ENCODE assay signal across 1 cellular context in the genomic region with DNA sequence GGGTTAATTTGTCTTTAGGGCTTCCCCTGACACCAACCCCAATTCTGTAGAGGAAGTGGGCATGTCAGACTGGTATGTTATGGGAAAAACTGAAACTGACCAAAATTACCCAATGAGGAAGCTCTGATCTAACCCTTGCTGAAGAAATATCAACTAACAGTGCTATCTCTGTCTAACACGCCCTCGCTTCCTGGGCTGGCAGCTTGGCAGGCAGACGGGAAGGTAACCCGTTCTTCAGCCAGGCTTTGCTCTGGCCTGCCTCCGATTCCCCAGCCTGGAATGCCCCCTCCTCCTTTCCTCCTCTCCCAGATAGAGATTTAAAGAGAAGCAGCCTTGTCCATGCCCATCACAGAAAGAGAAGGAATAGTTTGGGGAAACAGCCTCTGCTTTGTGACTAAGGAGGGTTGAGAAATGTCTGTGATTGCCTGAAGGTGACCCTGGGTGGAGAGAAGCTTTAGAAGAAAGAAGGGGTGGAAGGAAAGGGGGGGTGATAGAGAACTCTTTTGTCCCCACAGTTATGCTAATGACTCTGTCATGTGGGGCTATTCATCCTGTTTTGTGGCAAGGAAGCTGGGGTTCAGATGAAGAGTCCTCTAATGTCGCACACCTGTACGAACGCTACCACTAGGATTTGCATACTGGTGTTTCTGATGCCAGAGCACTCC.
TF ChIP-seq lines count a peak whose summit lies in the region.

No MANE protein-coding gene starts in this region.

TF ChIP-seq in H1, 55 proteins besides CTCF, POLR2A, EP300 and RAD21:
- 0 out of 2 replicates have a peak, but pooled peaks have one; percentile 32 for TF ChIP-seq SP1 (IDR thresholded peaks at IDR 0.05; ENCODE audit: low read depth, low read length)
- peak in 1 of 2 experiments; percentile 72; a peak in 1 of 4 replicates for TF ChIP-seq HDAC2 (IDR thresholded peaks at IDR 0.05; ENCODE audit: borderline replicate concordance in 1 of 2, low read depth in 2 of 2, low read length in 2 of 2)
- 0 out of 2 replicates have a peak, but pooled peaks have one; percentile 23 for TF ChIP-seq USF2 (IDR thresholded peaks at IDR 0.05; ENCODE audit: low read length)
- TF ChIP-seq ATF2 (IDR thresholded peaks at IDR 0.05; ENCODE audit: low read length) = no peak
